ENCODE assay signal across 7 cellular contexts in genomic region chr15:70854669-70854976, GRCh38. TPM values are rescaled to one million over a fixed set of nuclear protein-coding genes. Genes with fewer than 3 reads are reported as not detected.
DNase-seq lines count a peak whose midpoint lies in the region; ATAC-seq and TF ChIP-seq lines count a peak whose summit lies in the region.

No MANE protein-coding gene starts in this region.

- CTCF ChIA-PET in activated CD8-positive, alpha-beta T cell treated with anti-CD3 and anti-CD28 coated beads for 36 hours (lab: Charles Lee): no interaction called here

- H3K4me3 ChIP-seq in skeletal muscle cell (ENCODE audit: low read depth, low read length): peak overlapping the region; percentile 52

- no peaks in the 10 kb centered on the region for H3K9me3 Mint-ChIP-seq in activated CD8-positive, alpha-beta T cell treated with anti-CD3 and anti-CD28 coated beads for 36 hours

- H3K4me3 Mint-ChIP-seq in activated CD8-positive, alpha-beta T cell treated with anti-CD3 and anti-CD28 coated beads for 36 hours: peak overlapping the region; percentile 55

- TF ChIP-seq CTCF in activated CD8-positive, alpha-beta T cell treated with anti-CD3 and anti-CD28 coated beads for 36 hours (IDR thresholded peaks at IDR 0.05): no peak

- H3K4me1 Mint-ChIP-seq in activated CD8-positive, alpha-beta T cell treated with anti-CD3 and anti-CD28 coated beads for 36 hours (ENCODE audit: low read depth): peaks cover 6% of the 10 kb centered on the region

- no peak for ATAC-seq in activated CD8-positive, alpha-beta T cell treated with anti-CD3 and anti-CD28 coated beads for 36 hours
- ATAC-seq in left ventricle myocardium superior (peak; percentile 3), GM18505 (IDR thresholded peaks at IDR 0.05; ENCODE audit: unreplicated experiment) (no peak)

- POLR2A ChIA-PET in activated CD8-positive, alpha-beta T cell treated with anti-CD3 and anti-CD28 coated beads for 36 hours (lab: Charles Lee): no interaction called here

- H3K27ac Mint-ChIP-seq in activated CD8-positive, alpha-beta T cell treated with anti-CD3 and anti-CD28 coated beads for 36 hours: no peak overlapping the region

- H3K27me3 Mint-ChIP-seq in activated CD8-positive, alpha-beta T cell treated with anti-CD3 and anti-CD28 coated beads for 36 hours: peaks cover 37% of the 10 kb centered on the region

- intact Hi-C loops in activated CD8-positive, alpha-beta T cell treated with anti-CD3 and anti-CD28 coated beads for 36 hours (cut with micrococcal nuclease): no loop called here
- intact Hi-C loops in left ventricle myocardium superior (cut with micrococcal nuclease): no loop called here

- peak; percentile 17 for DNase-seq in HPDE6-E6E7 (ENCODE audit: extremely low spot score)
- DNase-seq in activated CD8-positive, alpha-beta T cell treated with anti-CD3 and anti-CD28 coated beads for 36 hours: no peak
- no peak for DNase-seq in left ventricle myocardium superior
- DNase-seq in skeletal muscle cell (ENCODE audit: low read depth): no peak
- no peak for DNase-seq in OCI-M1 (lab: John Stamatoyannopoulos, UW)
- no peak for DNase-seq in NCI-H2029 (lab: John Stamatoyannopoulos, UW)

- no peaks in the 10 kb centered on the region for H3K36me3 Mint-ChIP-seq in activated CD8-positive, alpha-beta T cell treated with anti-CD3 and anti-CD28 coated beads for 36 hours (ENCODE audit: low read depth)

- TF ChIP-seq POLR2A in GM18505 (IDR thresholded peaks at IDR 0.05; ENCODE audit: borderline replicate concordance, extremely low read depth, insufficient read depth, insufficient read length): no peak

RNA-seq across cellular contexts. Expression of gene LARP6, which starts 0.7 kb away (rescaled TPM):
- total RNA-seq in activated CD8-positive, alpha-beta T cell treated with anti-CD3 and anti-CD28 coated beads for 36 hours: under 1 TPM; 0.36 to 0.41 TPM
- total RNA-seq in left ventricle myocardium superior: 54.8 TPM

RNA-seq across cellular contexts. Expression of gene THAP10, which starts 37.6 kb away (rescaled TPM):
- not detected for total RNA-seq in activated CD8-positive, alpha-beta T cell treated with anti-CD3 and anti-CD28 coated beads for 36 hours
- 4.7 TPM for total RNA-seq in left ventricle myocardium superior

RNA-seq across cellular contexts. Expression of gene LRRC49, which starts 38.0 kb away (rescaled TPM):
- total RNA-seq in activated CD8-positive, alpha-beta T cell treated with anti-CD3 and anti-CD28 coated beads for 36 hours: not detected
- 79.8 TPM for total RNA-seq in left ventricle myocardium superior

Comparison
In these comparisons a context has a peak if more than half of its experiments do, and no peak if none do; other contexts are left out.
1. RNA of gene LARP6, which starts 0.7 kb away (total RNA-seq): 54.8 TPM in left ventricle myocardium superior (single experiment); 0.36 to 0.41 TPM in activated CD8-positive, alpha-beta T cell treated with anti-CD3 and anti-CD28 coated beads for 36 hours; every median in the first group is over 10 times any median in the second.
2. RNA of gene LRRC49, which starts 38.0 kb away (total RNA-seq): 79.8 TPM in left ventricle myocardium superior (single experiment); not detected in activated CD8-positive, alpha-beta T cell treated with anti-CD3 and anti-CD28 coated beads for 36 hours; every median in the first group is over 10 times any median in the second.